In the genomic region with DNA sequence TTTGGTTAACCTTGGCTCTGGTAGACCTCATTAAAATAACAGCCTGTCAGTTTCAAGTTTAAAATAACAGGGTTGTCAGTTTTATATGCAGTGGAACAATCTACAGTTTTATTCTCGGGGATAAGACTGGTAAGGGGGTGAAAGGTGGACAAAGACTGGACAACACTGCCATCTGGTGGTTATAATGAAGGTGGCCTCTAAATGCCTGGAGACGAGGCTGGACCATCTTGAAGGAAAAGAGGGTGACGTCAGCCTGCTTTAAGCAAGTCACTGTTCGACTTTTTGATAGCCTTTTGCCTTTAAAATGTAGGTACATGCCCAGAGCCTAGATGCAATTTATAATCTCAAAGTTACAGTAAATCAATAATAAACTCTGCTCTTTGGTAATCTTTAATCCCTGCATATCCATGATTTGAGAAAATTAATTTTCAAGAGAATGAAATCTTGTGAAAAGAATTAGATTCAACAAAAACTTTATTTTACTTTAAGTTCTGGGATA, we compare ENCODE assay signal across 8 cellular contexts.
DNase-seq lines count a peak whose midpoint lies in the region; ATAC-seq, FAIRE-seq and TF ChIP-seq lines count a peak whose summit lies in the region.

No MANE protein-coding gene starts in this region.

- TF ChIP-seq CTCF in choroid plexus epithelial cell (conservative IDR thresholded peaks at IDR 0.05; ENCODE audit: low read depth, low read length), result peak; percentile 86
- TF ChIP-seq CTCF in HepG2 (CRISPR knock-in tag; IDR thresholded peaks at IDR 0.05), result peak; percentile 91

- peak; percentile 95 for ATAC-seq in GM19328 (IDR thresholded peaks at IDR 0.05; ENCODE audit: unreplicated experiment)
- peak; percentile 96 for ATAC-seq in HG03378 (IDR thresholded peaks at IDR 0.05; ENCODE audit: unreplicated experiment)
- ATAC-seq in HepG2, result peak; percentile 87

- H3K4me1 ChIP-seq in CD4-positive, alpha-beta memory T cell (ENCODE audit: insufficient read depth, low read length), result no peaks in the 10 kb centered on the region
- H3K4me1 ChIP-seq in HepG2 (ENCODE audit: insufficient read depth, low read length), result no peaks in the 10 kb centered on the region

- H3K27me3 ChIP-seq in CD4-positive, alpha-beta memory T cell (ENCODE audit: insufficient read depth, low read length), result no peaks in the 10 kb centered on the region
- H3K27me3 ChIP-seq in HepG2 (ENCODE audit: control insufficient read depth in 1 of 2, insufficient read depth in 2 of 2, low read length in 2 of 2), result no peaks in the 10 kb centered on the region

- H4K20me1 ChIP-seq in HepG2 (ENCODE audit: insufficient read depth, low read length), result no peaks in the 10 kb centered on the region

- 6% methylated on average over 4 of the region's 4 CpGs for WGBS in HepG2 (ENCODE audit: low lambda C conversion rate)

- no peaks in the 10 kb centered on the region for H3K36me3 ChIP-seq in CD4-positive, alpha-beta memory T cell (ENCODE audit: insufficient read depth, low read length)
- no peaks in the 10 kb centered on the region; a peak in 2 of 5 replicates for H3K36me3 ChIP-seq in HepG2 (replicated peaks in 1 of 2; ENCODE audit: control insufficient read depth in 1 of 2, insufficient read depth in 2 of 2, low read length in 2 of 2)

- FAIRE-seq in HepG2 (lab: Jason Lieb, UNC), result peak; percentile 64

- no peaks in the 10 kb centered on the region for H3K9me3 Mint-ChIP-seq in CD4-positive, alpha-beta memory T cell

- peak; percentile 65 to 69 (median 67) for DNase-seq in CD4-positive, alpha-beta memory T cell
- DNase-seq in NCI-H446 treated with DMSO at 0.1 percent for 48 hours (lab: John Stamatoyannopoulos, UW) (peak; percentile 23), choroid plexus epithelial cell (ENCODE audit: low read depth) (peak; percentile 96), HepG2 (ENCODE audit: low spot score) (peak; percentile 46)
- DNase-seq in activated CD4-positive, CD25-positive, alpha-beta regulatory T cell treated with anti-CD3 and anti-CD28 coated beads, Interleukin-2, amount 50 U/mL, for 72 hours, result peak; percentile 45
- peak in 2 of 3 experiments; percentile 44 to 45 for DNase-seq in stimulated activated CD4-positive, alpha-beta T cell treated with anti-CD3 and anti-CD28 coated beads, TNF-alpha, amount 100 ng/mL, for 4 hours (ENCODE audit: low read depth in 3 of 3)

- CTCF ChIA-PET in CD4-positive, alpha-beta memory T cell (lab: Charles Lee; ENCODE audit: partially characterized antibody), result interaction anchor here (0.7 to 4.0 kb wide), 22 partner anchors 10 to 1989 kb away, joined by 3 to 33 read pairs (median 4); no protein-coding TSS in a partner anchor
- CTCF ChIA-PET in HepG2 (lab: Yijun Ruan, JAX; ENCODE audit: low intra/inter-chr PET ratio, low total read pairs), result interaction anchor here (0.7 to 2.0 kb wide), 7 partner anchors 170 to 1646 kb away, joined by 3 to 9 read pairs (median 4); no protein-coding TSS in a partner anchor

- no peak overlapping the region for H3K27ac Mint-ChIP-seq in CD4-positive, alpha-beta memory T cell

- H3K4me2 ChIP-seq in HepG2 (ENCODE audit: low read depth, low read length), result no peak overlapping the region

- H3K27ac ChIP-seq in CD4-positive, alpha-beta memory T cell (ENCODE audit: low read depth, low read length), result no peak overlapping the region
- no peak overlapping the region for H3K27ac ChIP-seq in HepG2 (ENCODE audit: extremely low read length, insufficient read depth, low read length)

- TF ChIP-seq RAD21 in HepG2 (CRISPR knock-in tag; IDR thresholded peaks at IDR 0.05), result peak; percentile 87

- H3K36me3 Mint-ChIP-seq in CD4-positive, alpha-beta memory T cell, result no peaks in the 10 kb centered on the region

- in situ Hi-C loops in HepG2 (cut with HindIII; ENCODE audit: extremely low pct_ligation_motif_present, low pct_unique_long_range_greater_than_20kb), result loop anchor here (25.0 kb wide), 1 partner anchor 1400 kb away; no protein-coding TSS in a partner anchor

- no peak for TF ChIP-seq EP300 in HepG2 (IDR thresholded peaks at IDR 0.05; ENCODE audit: low read depth in 2 of 2, low read length in 2 of 2)
- TF ChIP-seq EP300 in HepG2 (CRISPR knock-in tag; IDR thresholded peaks at IDR 0.05; ENCODE audit: borderline replicate concordance), result no peak

- H3K79me2 ChIP-seq in HepG2 (ENCODE audit: insufficient read depth, low read length), result no peaks in the 10 kb centered on the region

- no peak overlapping the region for H3K9ac ChIP-seq in HepG2 (ENCODE audit: insufficient read depth, low read depth, low read length)

- POLR2A ChIA-PET in CD4-positive, alpha-beta memory T cell (lab: Charles Lee; ENCODE audit: partially characterized antibody), result interaction anchor here (1.2 kb wide), 1 partner anchor 11 kb away, joined by 3 read pairs; no protein-coding TSS in a partner anchor
- POLR2A ChIA-PET in HepG2 (lab: Yijun Ruan, JAX), result no interaction called here

- no TSS peak for BruUV-seq in HepG2 (replicated peaks; lab: Mats Ljungman, UMichigan)

- H3K9me3 ChIP-seq in CD4-positive, alpha-beta memory T cell (ENCODE audit: control insufficient read depth in 1 of 2, low read length in 2 of 2), result no peaks in the 10 kb centered on the region
- no peaks in the 10 kb centered on the region for H3K9me3 ChIP-seq in HepG2 (ENCODE audit: low read length)

- H3K4me3 ChIP-seq in CD4-positive, alpha-beta memory T cell (ENCODE audit: low read length in 2 of 2), result no peak overlapping the region
- H3K4me3 ChIP-seq in choroid plexus epithelial cell (ENCODE audit: low read depth, low read length), result no peak overlapping the region
- H3K4me3 ChIP-seq in HepG2 (replicated peaks in 1 of 3; ENCODE audit: insufficient read depth in 1 of 3, low read depth in 2 of 3, low read length in 3 of 3), result no peak overlapping the region

- H2AFZ ChIP-seq in HepG2 (ENCODE audit: low read length), result no peak overlapping the region

- intact Hi-C loops in CD4-positive, alpha-beta memory T cell (cut with micrococcal nuclease), result loop anchor here (1.0 kb wide), 1 partner anchor 92 kb away; no protein-coding TSS in a partner anchor
- intact Hi-C loops in HepG2 (cut with micrococcal nuclease; ENCODE audit: unreplicated experiment), result loop anchor here (1.0 to 10.0 kb wide), 6 partner anchors 170 to 1790 kb away; no protein-coding TSS in a partner anchor

- H3K4me3 Mint-ChIP-seq in CD4-positive, alpha-beta memory T cell, result no peak overlapping the region

- H3K4me1 Mint-ChIP-seq in CD4-positive, alpha-beta memory T cell, result peaks cover 0 to 3% (median 2%) of the 10 kb centered on the region in 4 donors

- H3K27me3 Mint-ChIP-seq in CD4-positive, alpha-beta memory T cell, result peaks cover 7 to 11% of the 10 kb centered on the region in 2 donors

- TF ChIP-seq POLR2A in HepG2 (IDR thresholded peaks at IDR 0.05; ENCODE audit: insufficient read depth in 1 of 2, low read depth in 2 of 2, low read length in 2 of 2), result no peak

TF ChIP-seq in HepG2, 621 proteins besides CTCF, POLR2A, EP300 and RAD21 (continues in another document):
- no peak for TF ChIP-seq ZFP62 (CRISPR knock-in tag; IDR thresholded peaks at IDR 0.05)
- TF ChIP-seq, protein P1, sequence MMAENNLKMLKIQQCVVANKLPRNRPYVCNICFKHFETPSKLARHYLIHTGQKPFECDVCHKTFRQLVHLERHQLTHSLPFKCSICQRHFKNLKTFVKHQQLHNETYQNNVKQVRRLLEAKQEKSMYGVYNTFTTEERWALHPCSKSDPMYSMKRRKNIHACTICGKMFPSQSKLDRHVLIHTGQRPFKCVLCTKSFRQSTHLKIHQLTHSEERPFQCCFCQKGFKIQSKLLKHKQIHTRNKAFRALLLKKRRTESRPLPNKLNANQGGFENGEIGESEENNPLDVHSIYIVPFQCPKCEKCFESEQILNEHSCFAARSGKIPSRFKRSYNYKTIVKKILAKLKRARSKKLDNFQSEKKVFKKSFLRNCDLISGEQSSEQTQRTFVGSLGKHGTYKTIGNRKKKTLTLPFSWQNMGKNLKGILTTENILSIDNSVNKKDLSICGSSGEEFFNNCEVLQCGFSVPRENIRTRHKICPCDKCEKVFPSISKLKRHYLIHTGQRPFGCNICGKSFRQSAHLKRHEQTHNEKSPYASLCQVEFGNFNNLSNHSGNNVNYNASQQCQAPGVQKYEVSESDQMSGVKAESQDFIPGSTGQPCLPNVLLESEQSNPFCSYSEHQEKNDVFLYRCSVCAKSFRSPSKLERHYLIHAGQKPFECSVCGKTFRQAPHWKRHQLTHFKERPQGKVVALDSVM (CRISPR knock-in tag; IDR thresholded peaks at IDR 0.05), result 0 out of 2 replicates have a peak, but pooled peaks have one; percentile 25
- TF ChIP-seq, protein P2, sequence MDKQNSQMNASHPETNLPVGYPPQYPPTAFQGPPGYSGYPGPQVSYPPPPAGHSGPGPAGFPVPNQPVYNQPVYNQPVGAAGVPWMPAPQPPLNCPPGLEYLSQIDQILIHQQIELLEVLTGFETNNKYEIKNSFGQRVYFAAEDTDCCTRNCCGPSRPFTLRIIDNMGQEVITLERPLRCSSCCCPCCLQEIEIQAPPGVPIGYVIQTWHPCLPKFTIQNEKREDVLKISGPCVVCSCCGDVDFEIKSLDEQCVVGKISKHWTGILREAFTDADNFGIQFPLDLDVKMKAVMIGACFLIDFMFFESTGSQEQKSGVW (CRISPR knock-in tag; IDR thresholded peaks at IDR 0.05; ENCODE audit: borderline replicate concordance), result no peak
- TF ChIP-seq SMC3 (IDR thresholded peaks at IDR 0.05; ENCODE audit: low read length), result peak; percentile 94
- TF ChIP-seq CREB1 (IDR thresholded peaks at IDR 0.05), result peak; percentile 86
- TF ChIP-seq CREB1 (CRISPR knock-in tag; IDR thresholded peaks at IDR 0.05), result peak; percentile 22; the same call in 1 of the 2 replicates
- TF ChIP-seq RXRB (CRISPR knock-in tag; IDR thresholded peaks at IDR 0.05; ENCODE audit: borderline replicate concordance), result peak; percentile 37; the same call in 1 of the 2 replicates
- TF ChIP-seq, protein P3, sequence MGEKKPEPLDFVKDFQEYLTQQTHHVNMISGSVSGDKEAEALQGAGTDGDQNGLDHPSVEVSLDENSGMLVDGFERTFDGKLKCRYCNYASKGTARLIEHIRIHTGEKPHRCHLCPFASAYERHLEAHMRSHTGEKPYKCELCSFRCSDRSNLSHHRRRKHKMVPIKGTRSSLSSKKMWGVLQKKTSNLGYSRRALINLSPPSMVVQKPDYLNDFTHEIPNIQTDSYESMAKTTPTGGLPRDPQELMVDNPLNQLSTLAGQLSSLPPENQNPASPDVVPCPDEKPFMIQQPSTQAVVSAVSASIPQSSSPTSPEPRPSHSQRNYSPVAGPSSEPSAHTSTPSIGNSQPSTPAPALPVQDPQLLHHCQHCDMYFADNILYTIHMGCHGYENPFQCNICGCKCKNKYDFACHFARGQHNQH (CRISPR knock-in tag; IDR thresholded peaks at IDR 0.05), result no peak

Comparison
In these comparisons a context has a peak if more than half of its experiments do, and no peak if none do; other contexts are left out.
1. DNase-seq: peak in every context shown above with its lines; median percentile 96 in choroid plexus epithelial cell; 67 in CD4-positive, alpha-beta memory T cell; 46 in HepG2; 45 in activated CD4-positive, CD25-positive, alpha-beta regulatory T cell treated with anti-CD3 and anti-CD28 coated beads, Interleukin-2, amount 50 U/mL, for 72 hours; 44 in stimulated activated CD4-positive, alpha-beta T cell treated with anti-CD3 and anti-CD28 coated beads, TNF-alpha, amount 100 ng/mL, for 4 hours; 23 in NCI-H446 treated with DMSO at 0.1 percent for 48 hours.